In genomic region chr6:130681028-130681427, GRCh38 we compare ENCODE assay signal across 14 cellular contexts.
A peak's percentile ranks its signal among the peaks of the same experiment; 100 is the strongest.
DNase-seq lines count a peak whose midpoint lies in the region; ATAC-seq and TF ChIP-seq lines count a peak whose summit lies in the region.
"Had no signal": no experiment of that assay in that cellular context is flagged by ENCODE, and none has a peak within 500 bp of the region (broad histone marks: within the 10 kb centered on the region; RNA-seq: fewer than 3 reads in every experiment).

No MANE protein-coding gene starts in this region.

- H3K4me1 Mint-ChIP-seq in CD4-positive, alpha-beta T cell (ENCODE audit: low read depth), result no peaks in the 10 kb centered on the region
- H3K4me1 Mint-ChIP-seq: CD4-positive, CD25-positive, alpha-beta regulatory T cell had no signal

- H3K27me3 Mint-ChIP-seq in CD4-positive, alpha-beta T cell, result no peaks in the 10 kb centered on the region

- no peaks in the 10 kb centered on the region for H3K27me3 ChIP-seq in brain microvascular endothelial cell (replicated peaks)
- H3K27me3 ChIP-seq in skeletal muscle satellite cell (ENCODE audit: control insufficient read depth, insufficient read depth, low read length), result no peaks in the 10 kb centered on the region
- no peaks in the 10 kb centered on the region for H3K27me3 ChIP-seq in CD4-positive, alpha-beta T cell (ENCODE audit: control insufficient read depth, insufficient read depth, low read length)

- H3K9ac ChIP-seq in skeletal muscle satellite cell (ENCODE audit: low read depth, low read length), result peak overlapping the region; percentile 54

- peak; percentile 23 to 75 for ATAC-seq in left cardiac atrium
- no peak for ATAC-seq in CD4-positive, alpha-beta T cell (ENCODE audit: poor library complexity)

- POLR2A ChIA-PET in CD4-positive, alpha-beta T cell (lab: Charles Lee), result no interaction called here

- no peak for TF ChIP-seq CTCF in brain microvascular endothelial cell (IDR thresholded peaks at IDR 0.05; ENCODE audit: low read depth, low read length, missing control alignments)
- TF ChIP-seq CTCF in CD4-positive, alpha-beta T cell (IDR thresholded peaks at IDR 0.05), result no peak

- H3K9me3 ChIP-seq in skeletal muscle satellite cell (replicated peaks; ENCODE audit: low read length), result peaks cover 6% of the 10 kb centered on the region
- H3K9me3 ChIP-seq in CD4-positive, alpha-beta T cell (ENCODE audit: control insufficient read depth, low read length), result no peaks in the 10 kb centered on the region

- DNase-seq in ELR (ENCODE audit: low read depth) (peak; percentile 69), brain microvascular endothelial cell (no peak), left cardiac atrium (no peak), NCI-H1048 (lab: John Stamatoyannopoulos, UW) (no peak), DMS79 (lab: John Stamatoyannopoulos, UW) (no peak), GM19238 (ENCODE audit: insufficient read length, low spot score) (no peak)
- DNase-seq in CD4-positive, alpha-beta T cell, result no peak
- DNase-seq: activated CD8-positive, alpha-beta memory T cell treated with anti-CD3 and anti-CD28 coated beads, Interleukin-2, amount 50 U/mL, for 4 hours; anterior cingulate cortex; CD4-positive, CD25-positive, alpha-beta regulatory T cell; foreskin melanocyte; H9; KG1 had no signal

- in situ Hi-C loops in brain microvascular endothelial cell (cut with HindIII; ENCODE audit: low pct_ligation_motif_present, low sequenced_read_pairs), result no loop called here

- H3K27ac Mint-ChIP-seq in CD4-positive, alpha-beta T cell, result no peak overlapping the region
- H3K27ac Mint-ChIP-seq: CD4-positive, CD25-positive, alpha-beta regulatory T cell; H9 had no signal

- H3K4me1 ChIP-seq in skeletal muscle satellite cell (ENCODE audit: control insufficient read depth, insufficient read depth, low read length), result peaks cover 11% of the 10 kb centered on the region

- H3K4me2 ChIP-seq in skeletal muscle satellite cell (ENCODE audit: low read length), result peak overlapping the region; percentile 67

- CTCF ChIA-PET in CD4-positive, alpha-beta T cell (lab: Charles Lee), result no interaction called here

- H3K36me3 ChIP-seq in brain microvascular endothelial cell (replicated peaks), result no peaks in the 10 kb centered on the region
- no peaks in the 10 kb centered on the region for H3K36me3 ChIP-seq in skeletal muscle satellite cell (ENCODE audit: insufficient read depth, low read length)

- peak overlapping the region; percentile 90 for H3K27ac ChIP-seq in brain microvascular endothelial cell
- H3K27ac ChIP-seq in CD4-positive, alpha-beta T cell (ENCODE audit: low read depth, low read length), result no peak overlapping the region

- intact Hi-C loops in left cardiac atrium (cut with DNase I), result no loop called here
- intact Hi-C loops in CD4-positive, alpha-beta T cell (cut with DNase I, micrococcal nuclease), result no loop called here

- H3K9me3 Mint-ChIP-seq in CD4-positive, alpha-beta T cell, result peaks cover 9% of the 10 kb centered on the region
- H3K9me3 Mint-ChIP-seq: H9 had no signal

- no peaks in the 10 kb centered on the region for H3K36me3 Mint-ChIP-seq in CD4-positive, alpha-beta T cell (ENCODE audit: low read depth)
- H3K36me3 Mint-ChIP-seq: CD4-positive, CD25-positive, alpha-beta regulatory T cell had no signal

- H3K4me3 ChIP-seq in brain microvascular endothelial cell (ENCODE audit: low read depth, low read length) (no peak overlapping the region), skeletal muscle satellite cell (ENCODE audit: low read length) (peak overlapping the region; percentile 5)

- no peak overlapping the region for H3K4me3 Mint-ChIP-seq in CD4-positive, alpha-beta T cell
- H3K4me3 Mint-ChIP-seq: CD4-positive, CD25-positive, alpha-beta regulatory T cell; H9 had no signal
